19 cellular contexts compared by ENCODE assay signal in genomic region chr3:15892828-15893227, GRCh38.
A peak's percentile ranks its signal among the peaks of the same experiment; 100 is the strongest.
DNase-seq lines count a peak whose midpoint lies in the region; TF ChIP-seq lines count a peak whose summit lies in the region.
"Had no signal": no experiment of that assay in that cellular context is flagged by ENCODE, and none has a peak within 500 bp of the region (broad histone marks: within the 10 kb centered on the region; RNA-seq: fewer than 3 reads in every experiment).

No MANE protein-coding gene starts in this region.

- H3K4me2 ChIP-seq in osteoblast (ENCODE audit: insufficient read depth, low read length) = peak overlapping the region; percentile 23
- H3K4me2 ChIP-seq: BLaER1 had no signal

- DNase-seq in AG10803 (ENCODE audit: low read depth) (peak; percentile 48), NCI-H2029 treated with DMSO at 0.1 percent for 48 hours (lab: John Stamatoyannopoulos, UW) (peak; percentile 95), epithelial cell of prostate (ENCODE audit: low read depth, low spot score) (no peak), osteoblast (ENCODE audit: insufficient read length, low spot score, missing footprints) (peak; percentile 37), RPMI8226 (no peak)
- DNase-seq in activated effector memory CD4-positive, alpha-beta T cell treated with Interleukin-2 at 50 U/mL for 16 hours = no peak
- DNase-seq in activated CD4-positive, CD25-positive, alpha-beta regulatory T cell (lab: John Stamatoyannopoulos, UW) = no peak
- DNase-seq in stimulated activated CD4-positive, alpha-beta T cell treated with anti-CD3 and anti-CD28 coated beads, Interleukin-4, amount 100 ng/mL, for 1 hour = no peak
- DNase-seq: activated CD4-positive, alpha-beta T cell treated with anti-CD3 and anti-CD28 coated beads, Interleukin-2, amount 50 U/mL, for 4 hours; activated T-cell treated with anti-CD3 and anti-CD28 coated beads, Interleukin-2, amount 50 U/mL, for 4 hours; cortex of kidney; DMS153; NCI-H1417 treated with DMSO at 0.1 percent for 48 hours; NCI-H345; right cardiac atrium; upper lobe of right lung had no signal

- peaks cover 26% of the 10 kb centered on the region for H3K4me1 ChIP-seq in osteoblast (ENCODE audit: insufficient read depth, low read length)
- H3K4me1 ChIP-seq: upper lobe of right lung had no signal

- no peaks in the 10 kb centered on the region for H4K20me1 ChIP-seq in osteoblast (ENCODE audit: insufficient read depth, low read length)
- H4K20me1 ChIP-seq: BLaER1 had no signal

- H3K4me3 ChIP-seq in AG10803 (ENCODE audit: low read length) (no peak overlapping the region), osteoblast (ENCODE audit: insufficient read depth, low read length) (no peak overlapping the region)
- H3K4me3 ChIP-seq: BLaER1, K562, SK-N-MC, upper lobe of right lung had no signal

- no peaks in the 10 kb centered on the region for H3K9me3 ChIP-seq in osteoblast (ENCODE audit: low read depth, low read length)
- H3K9me3 ChIP-seq: BLaER1 had no signal

- TF ChIP-seq CTCF in AG10803 (conservative IDR thresholded peaks at IDR 0.05; ENCODE audit: low read length) = no peak
- no peak for TF ChIP-seq CTCF in osteoblast (IDR thresholded peaks at IDR 0.05; ENCODE audit: extremely low read depth, low read depth, low read length)

- no peaks in the 10 kb centered on the region for H3K27me3 ChIP-seq in osteoblast (ENCODE audit: insufficient read depth, low read length)
- H3K27me3 ChIP-seq: BLaER1, upper lobe of right lung had no signal

- H3K79me2 ChIP-seq in osteoblast (ENCODE audit: insufficient read depth, low read length) = no peaks in the 10 kb centered on the region

- no peaks in the 10 kb centered on the region for H3K36me3 ChIP-seq in osteoblast (ENCODE audit: insufficient read depth, low read length)
- H3K36me3 ChIP-seq: BLaER1, upper lobe of right lung had no signal

- H3K27ac ChIP-seq in epithelial cell of prostate = peak overlapping the region; percentile 81
- peak overlapping the region; percentile 69 for H3K27ac ChIP-seq in osteoblast (ENCODE audit: low read depth, low read length)
- H3K27ac ChIP-seq: BLaER1, SK-N-MC, upper lobe of right lung had no signal

- H2AFZ ChIP-seq in osteoblast (ENCODE audit: low read length) = no peak overlapping the region

Comparison
In these comparisons a context has a peak if more than half of its experiments do, and no peak if none do; other contexts are left out.
1. DNase-seq: peak in AG10803 (single experiment), NCI-H2029 treated with DMSO at 0.1 percent for 48 hours (single experiment) and osteoblast (single experiment); none in epithelial cell of prostate (single experiment), activated effector memory CD4-positive, alpha-beta T cell treated with Interleukin-2 at 50 U/mL for 16 hours (single experiment), RPMI8226 (single experiment), activated CD4-positive, CD25-positive, alpha-beta regulatory T cell (0 of 4) and stimulated activated CD4-positive, alpha-beta T cell treated with anti-CD3 and anti-CD28 coated beads, Interleukin-4, amount 100 ng/mL, for 1 hour (single experiment).